Comparison of ENCODE assay signal across 9 cellular contexts in the genomic region with DNA sequence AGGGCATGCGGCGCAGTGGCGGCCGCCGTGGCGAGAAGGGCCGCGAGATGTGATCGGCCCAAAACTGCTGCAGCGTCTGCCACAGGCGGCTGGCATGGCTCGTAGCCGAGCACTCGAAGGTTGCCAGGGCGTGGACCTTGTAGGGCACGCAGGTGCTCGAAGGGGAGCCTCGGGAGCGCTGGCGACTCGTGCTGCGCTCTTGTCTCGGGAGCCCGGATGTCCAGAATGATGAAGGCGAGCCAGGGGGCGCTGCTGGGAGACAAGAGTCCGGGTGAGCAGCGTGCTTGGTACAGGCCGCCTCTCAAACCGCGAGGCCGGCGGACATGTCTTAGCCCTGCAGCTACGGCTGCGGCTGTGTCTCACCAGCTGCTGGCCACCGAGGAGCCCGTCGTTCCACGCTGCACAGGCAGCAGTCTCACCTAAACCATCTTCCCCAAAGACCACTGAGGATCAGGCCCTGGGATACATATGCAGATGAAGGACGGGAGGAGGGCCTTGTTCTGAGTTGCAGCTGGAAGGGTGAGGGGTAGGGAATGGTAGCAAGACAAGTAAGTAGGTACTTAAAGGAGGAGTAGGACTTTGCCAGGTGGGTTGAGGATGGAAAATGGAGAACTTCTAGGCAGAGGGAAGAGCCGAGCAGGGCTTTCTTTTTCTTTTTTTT. TPM values are rescaled to one million over a fixed set of nuclear protein-coding genes. Genes with fewer than 3 reads are reported as not detected.
DNase-seq lines count a peak whose midpoint lies in the region; ATAC-seq and TF ChIP-seq lines count a peak whose summit lies in the region.
"Had no signal": no experiment of that assay in that cellular context is flagged by ENCODE, and none has a peak within 500 bp of the region (broad histone marks: within the 10 kb centered on the region; RNA-seq: fewer than 3 reads in every experiment).

No MANE protein-coding gene starts in this region.

- CTCF ChIA-PET in GM10248 (lab: Yijun Ruan, JAX): interaction anchor here (0.7 to 5.5 kb wide), 14 partner anchors 10 to 185 kb away, joined by 3 to 29 read pairs (median 4); no protein-coding TSS in a partner anchor

- peak; percentile 7 for ATAC-seq in HG02884 (IDR thresholded peaks at IDR 0.05; ENCODE audit: unreplicated experiment)
- peak; percentile 62 for ATAC-seq in gastroesophageal sphincter
- no peak for ATAC-seq in HG03520 (IDR thresholded peaks at IDR 0.05; ENCODE audit: unreplicated experiment)

- TF ChIP-seq POLR2A in gastroesophageal sphincter (IDR thresholded peaks at IDR 0.05): no peak
- no peak for TF ChIP-seq POLR2A in testis (IDR thresholded peaks at IDR 0.05)

- DNase-seq in GM10248 (ENCODE audit: extremely low spot score): peak; percentile 79
- peak; percentile 36 for DNase-seq in NT2/D1 (ENCODE audit: low read depth, low spot score)
- DNase-seq in activated gamma-delta T cell (lab: John Stamatoyannopoulos, UW): peak; percentile 48
- DNase-seq in testis: peak; percentile 82

- WGBS in gastroesophageal sphincter (ENCODE audit: low coverage in 1 of 2), 2 donors: 60 to 100% methylated on average over 1 to 4 of the region's 41 CpGs
- 16 to 53% methylated on average over 8 to 38 of the region's 41 CpGs for WGBS in testis, 2 donors

- H3K9me3 ChIP-seq in NT2/D1 (ENCODE audit: insufficient read depth, low read length) (no peaks in the 10 kb centered on the region), gastroesophageal sphincter (no peaks in the 10 kb centered on the region), neutrophil (no peaks in the 10 kb centered on the region), testis (no peaks in the 10 kb centered on the region)

- intact Hi-C loops in testis (cut with DNase I; ENCODE audit: low total_unique reads): no loop called here

- POLR2A ChIA-PET in GM10248 (lab: Yijun Ruan, JAX): interaction anchor here (0.6 to 2.0 kb wide), 3 partner anchors 29 to 66 kb away, joined by 3 to 5 read pairs (median 3); a partner anchor contains a TSS

- H3K27me3 ChIP-seq in NT2/D1 (ENCODE audit: insufficient read depth, insufficient read length): no peaks in the 10 kb centered on the region
- H3K27me3 ChIP-seq in gastroesophageal sphincter: no peaks in the 10 kb centered on the region
- H3K27me3 ChIP-seq in neutrophil: no peaks in the 10 kb centered on the region
- H3K27me3 ChIP-seq in testis: no peaks in the 10 kb centered on the region

- H3K27ac ChIP-seq in gastroesophageal sphincter: peak overlapping the region in 3 of 4 donors; percentile 88 to 93 (median 92)
- peak overlapping the region; percentile 68 for H3K27ac ChIP-seq in neutrophil
- peak overlapping the region; percentile 89 to 95 for H3K27ac ChIP-seq in testis

- H3K4me1 ChIP-seq in NT2/D1 (ENCODE audit: insufficient read depth, insufficient read length) (no peaks in the 10 kb centered on the region), gastroesophageal sphincter (peaks cover 0 to 32% (median 18%) of the 10 kb centered on the region in 3 donors), neutrophil (ENCODE audit: control insufficient read depth in 1 of 2, insufficient read depth in 1 of 2, low read depth in 1 of 2, low read length in 1 of 2) (peaks cover 23 to 28% of the 10 kb centered on the region in 2 experiments), testis (peaks cover 15% of the 10 kb centered on the region)

- H3K9ac ChIP-seq in NT2/D1 (ENCODE audit: insufficient read length, low read depth): peak overlapping the region; percentile 99

- TF ChIP-seq CTCF in GM10248 (IDR thresholded peaks at IDR 0.05; ENCODE audit: control extremely low read depth, extremely low read depth, low read depth, missing control alignments) (peak; percentile 47), gastroesophageal sphincter (IDR thresholded peaks at IDR 0.05) (peak in 3 of 4 experiments; percentile 0 to 57 (median 38)), neutrophil (IDR thresholded peaks at IDR 0.05) (peak; percentile 38), testis (IDR thresholded peaks at IDR 0.05) (peak in 1 of 3 experiments; percentile 15)

- H3K4me3 ChIP-seq in NT2/D1 (ENCODE audit: insufficient read length, low read depth) (peak overlapping the region; percentile 91), gastroesophageal sphincter (peak overlapping the region; percentile 83 to 98), neutrophil (ENCODE audit: low read depth in 1 of 2, low read length in 1 of 2) (peak overlapping the region; percentile 67 to 91), testis (peak overlapping the region; percentile 69 to 87)

- no peak for TF ChIP-seq EP300 in gastroesophageal sphincter (IDR thresholded peaks at IDR 0.05)

- H3K36me3 ChIP-seq in NT2/D1 (ENCODE audit: insufficient read depth, insufficient read length, low read length) (peaks cover 8% of the 10 kb centered on the region), gastroesophageal sphincter (peaks cover 0 to 4% of the 10 kb centered on the region in 2 donors), neutrophil (no peaks in the 10 kb centered on the region), testis (ENCODE audit: low read depth, missing control alignments) (no peaks in the 10 kb centered on the region)

RNA-seq across cellular contexts. Expression of a gene that starts 1.7 kb away (rescaled TPM):
- total RNA-seq in gastroesophageal sphincter (not detected), testis (10 to 100 TPM in 1 of 2 donors, 1 to 10 TPM in 1; 6.4 to 12.8 TPM)
- polyA plus RNA-seq in testis (ENCODE audit: insufficient read depth, low read depth, low replicate concordance): 7.8 TPM
- total RNA-seq: glomerular endothelial cell had no signal

RNA-seq across cellular contexts. Expression of a gene that starts 19.6 kb away (rescaled TPM):
- total RNA-seq in gastroesophageal sphincter (100 to 1,000 TPM; 281 to 400 (median 342) TPM), testis (100 to 1,000 TPM; 296 to 351 TPM)
- 462 TPM for polyA plus RNA-seq in testis (ENCODE audit: insufficient read depth, low read depth, low replicate concordance)

RNA-seq across cellular contexts. Expression of a gene that starts 53.5 kb away (rescaled TPM):
- total RNA-seq in gastroesophageal sphincter: 10 to 100 TPM; 31.8 to 51.3 (median 36.8) TPM
- total RNA-seq in testis: 10 to 100 TPM; 52.5 to 60.7 TPM
- polyA plus RNA-seq in testis (ENCODE audit: insufficient read depth, low read depth, low replicate concordance): 23.5 TPM

RNA-seq across cellular contexts. Expression of a gene that starts 55.7 kb away (rescaled TPM):
- total RNA-seq in gastroesophageal sphincter (100 to 1,000 TPM; 250 to 604 (median 331) TPM), testis (100 to 1,000 TPM; 626 to 636 TPM)
- 395 TPM for polyA plus RNA-seq in testis (ENCODE audit: insufficient read depth, low read depth, low replicate concordance)

Comparison
In these comparisons a context has a peak if more than half of its experiments do, and no peak if none do; other contexts are left out.
1. RNA of a gene that starts 1.7 kb away (total RNA-seq): 6.4 to 12.8 TPM in testis; not detected in gastroesophageal sphincter; every median in the first group is over 4 times any median in the second.
2. Peak in every context shown above with its lines, with median percentiles within 50 percentile points of each other: DNase-seq, H3K4me3 ChIP-seq and H3K27ac ChIP-seq.